Comparison of ENCODE assay signal across 24 cellular contexts in the genomic region with DNA sequence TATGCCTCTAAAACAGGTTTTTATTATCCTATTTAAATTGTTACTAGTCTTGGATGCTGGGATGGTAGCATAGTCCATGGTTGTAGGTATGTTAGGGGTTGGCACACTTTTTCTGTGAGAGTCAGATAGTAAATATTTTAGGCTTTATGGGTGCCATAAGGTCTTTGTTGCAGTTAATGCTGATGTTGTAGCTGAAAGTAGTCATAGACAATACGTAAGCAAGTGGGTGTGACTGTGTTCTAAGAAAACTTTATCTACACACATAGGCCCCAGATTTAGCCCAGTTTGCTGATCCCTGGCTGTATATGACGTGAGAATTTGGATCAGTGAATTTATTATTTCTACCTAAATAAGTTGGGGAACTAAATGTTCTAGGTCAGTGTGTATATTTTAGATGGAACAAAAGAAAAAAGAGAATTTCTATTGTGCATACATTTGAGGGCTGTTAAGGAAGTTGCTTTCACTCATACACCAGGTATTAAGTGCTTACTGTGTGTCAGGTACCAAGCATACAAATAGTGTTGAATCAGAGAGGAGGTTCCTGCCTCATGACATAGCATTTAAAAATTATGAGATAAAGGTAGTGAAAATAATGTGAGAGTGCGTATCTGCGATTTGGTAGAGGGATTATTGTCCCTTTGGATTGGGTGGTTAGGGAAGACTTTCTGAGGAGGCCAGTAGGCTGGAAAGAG. TPM values are rescaled to one million over a fixed set of nuclear protein-coding genes. Genes with fewer than 3 reads are reported as not detected.
A peak's percentile ranks its signal among the peaks of the same experiment; 100 is the strongest.
DNase-seq lines count a peak whose midpoint lies in the region; ATAC-seq and TF ChIP-seq lines count a peak whose summit lies in the region.
"Had no signal": no experiment of that assay in that cellular context is flagged by ENCODE, and none has a peak within 500 bp of the region (broad histone marks: within the 10 kb centered on the region; RNA-seq: fewer than 3 reads in every experiment).

No MANE protein-coding gene starts in this region.

- CTCF ChIA-PET in MCF 10A (lab: Yijun Ruan, JAX) = no interaction called here

- H3K4me3 ChIP-seq in breast epithelium = no peak overlapping the region
- H3K4me3 ChIP-seq in fibroblast of villous mesenchyme (ENCODE audit: low read depth, low read length) = no peak overlapping the region
- H3K4me3 ChIP-seq in stomach = no peak overlapping the region
- H3K4me3 ChIP-seq: body of pancreas, sigmoid colon had no signal

- peak overlapping the region; percentile 55 for H3K27ac Mint-ChIP-seq in MCF 10A (ENCODE audit: low read depth, unreplicated experiment)
- H3K27ac Mint-ChIP-seq: activated CD4-positive, alpha-beta memory T cell treated with anti-CD3 and anti-CD28 coated beads, Interleukin-2, amount 10 ng/mL, durations not matched to agents 7 days and 5 days; natural killer cell treated with Interleukin-12 subunit alpha and Interleukin-12 subunit beta and Interleukin-15 and Interleukin-18, amount 100 ng/mL, for 72 hours had no signal

- H3K27me3 Mint-ChIP-seq in MCF 10A (ENCODE audit: insufficient read depth, unreplicated experiment) = no peaks in the 10 kb centered on the region
- H3K27me3 Mint-ChIP-seq: activated CD4-positive, alpha-beta memory T cell treated with anti-CD3 and anti-CD28 coated beads, Interleukin-2, amount 10 ng/mL, durations not matched to agents 7 days and 5 days; natural killer cell treated with Interleukin-12 subunit alpha and Interleukin-12 subunit beta and Interleukin-15 and Interleukin-18, amount 100 ng/mL, for 72 hours had no signal

- H3K4me1 ChIP-seq in breast epithelium = peaks cover 0 to 4% of the 10 kb centered on the region in 2 donors
- H3K4me1 ChIP-seq in stomach = peaks cover 45 to 96% (median 74%) of the 10 kb centered on the region in 4 donors

- peaks cover 37% of the 10 kb centered on the region for H3K4me1 Mint-ChIP-seq in MCF 10A (ENCODE audit: insufficient read depth, unreplicated experiment)

- no peak for TF ChIP-seq CTCF in MCF 10A (IDR thresholded peaks at IDR 0.05; ENCODE audit: unreplicated experiment)
- no peak for TF ChIP-seq CTCF in breast epithelium (IDR thresholded peaks at IDR 0.05)
- no peak for TF ChIP-seq CTCF in fibroblast of villous mesenchyme (IDR thresholded peaks at IDR 0.05; ENCODE audit: insufficient read depth, low read depth, low read length)
- TF ChIP-seq CTCF in stomach (IDR thresholded peaks at IDR 0.05) = no peak

- no peaks in the 10 kb centered on the region for H3K9me3 Mint-ChIP-seq in MCF 10A (ENCODE audit: unreplicated experiment)
- H3K9me3 Mint-ChIP-seq: activated CD4-positive, alpha-beta memory T cell treated with anti-CD3 and anti-CD28 coated beads, Interleukin-2, amount 10 ng/mL, durations not matched to agents 7 days and 5 days; CD14-positive monocyte; natural killer cell treated with Interleukin-12 subunit alpha and Interleukin-12 subunit beta and Interleukin-15 and Interleukin-18, amount 100 ng/mL, for 72 hours had no signal

- H3K27ac ChIP-seq in breast epithelium (no peak overlapping the region), stomach (peak overlapping the region in 3 of 5 donors; percentile 3 to 40 (median 36))
- H3K27ac ChIP-seq: body of pancreas, sigmoid colon had no signal

- WGBS in stomach, 5 donors = 61 to 81% (median 77%) methylated on average over 4 of the region's 4 CpGs

- H3K9me3 ChIP-seq in breast epithelium (no peaks in the 10 kb centered on the region), stomach (no peaks in the 10 kb centered on the region)
- H3K9me3 ChIP-seq: body of pancreas, sigmoid colon had no signal

- H3K27me3 ChIP-seq in breast epithelium (no peaks in the 10 kb centered on the region), stomach (no peaks in the 10 kb centered on the region)
- H3K27me3 ChIP-seq: body of pancreas, sigmoid colon had no signal

- H3K36me3 ChIP-seq in breast epithelium (no peaks in the 10 kb centered on the region), stomach (no peaks in the 10 kb centered on the region)
- H3K36me3 ChIP-seq: sigmoid colon had no signal

- ATAC-seq in HG02798 (IDR thresholded peaks at IDR 0.05; ENCODE audit: poor library complexity, unreplicated experiment) = no peak
- ATAC-seq: body of pancreas; natural killer cell treated with Interleukin-12 subunit alpha and Interleukin-12 subunit beta and Interleukin-15 and Interleukin-18, amount 100 ng/mL, for 72 hours had no signal

- POLR2A ChIA-PET in MCF 10A (lab: Yijun Ruan, JAX) = interaction anchor here (0.7 to 1.5 kb wide), 3 partner anchors 9 to 199 kb away, joined by 3 to 5 read pairs (median 3); no protein-coding TSS in a partner anchor

- DNase-seq in MCF 10A (ENCODE audit: unreplicated experiment) (no peak), breast epithelium (ENCODE audit: low spot score in 2 of 2) (no peak), amniotic epithelial cell (ENCODE audit: low read depth) (peak; percentile 21), fibroblast of villous mesenchyme (ENCODE audit: low read depth) (peak; percentile 80), stomach (no peak), NCI-H2081 treated with DMSO at 0.1 percent for 48 hours (lab: John Stamatoyannopoulos, UW) (no peak), AG08396 (ENCODE audit: low spot score) (no peak)
- DNase-seq: ACHN; activated CD4-positive, alpha-beta memory T cell treated with anti-CD3 and anti-CD28 coated beads, Interleukin-2, amount 10 ng/mL, durations not matched to agents 7 days and 5 days; activated CD4-positive, CD25-positive, alpha-beta regulatory T cell; activated naive CD4-positive, alpha-beta T cell treated with anti-CD3 and anti-CD28 coated beads, Interleukin-2, amount 50 U/mL, for 16 hours; activated T-cell treated with anti-CD3 and anti-CD28 coated beads, Interleukin-2, amount 50 U/mL, for 1 hour; body of pancreas; foreskin melanocyte; kidney; mesenchymal stem cell; NCI-H1092 treated with DMSO at 0.1 percent for 48 hours; NCI-H2081; NCI-H446 treated with DMSO at 0.1 percent for 48 hours; NK-92 treated with Interleukin-12 subunit alpha and Interleukin-12 subunit beta, amount 100 ng/mL, for 24 hours; sigmoid colon had no signal

- no peak overlapping the region for H3K4me3 Mint-ChIP-seq in MCF 10A (ENCODE audit: unreplicated experiment)
- H3K4me3 Mint-ChIP-seq: activated CD4-positive, alpha-beta memory T cell treated with anti-CD3 and anti-CD28 coated beads, Interleukin-2, amount 10 ng/mL, durations not matched to agents 7 days and 5 days; CD14-positive monocyte; natural killer cell treated with Interleukin-12 subunit alpha and Interleukin-12 subunit beta and Interleukin-15 and Interleukin-18, amount 100 ng/mL, for 72 hours had no signal

- H3K36me3 Mint-ChIP-seq in MCF 10A (ENCODE audit: insufficient read depth, unreplicated experiment) = peaks cover 16% of the 10 kb centered on the region
- H3K36me3 Mint-ChIP-seq: natural killer cell treated with Interleukin-12 subunit alpha and Interleukin-12 subunit beta and Interleukin-15 and Interleukin-18, amount 100 ng/mL, for 72 hours had no signal

- intact Hi-C loops in MCF 10A (cut with micrococcal nuclease) (no loop called here), breast epithelium (cut with DNase I; ENCODE audit: low total_unique reads) (no loop called here), stomach (cut with DNase I; ENCODE audit: low total_unique reads) (no loop called here)

- TF ChIP-seq EP300 in stomach (IDR thresholded peaks at IDR 0.05) = no peak

- TF ChIP-seq POLR2A in breast epithelium (IDR thresholded peaks at IDR 0.05) = no peak
- no peak for TF ChIP-seq POLR2A in stomach (IDR thresholded peaks at IDR 0.05)

- no TSS peak for BruUV-seq in MCF 10A (replicated peaks; lab: Mats Ljungman, UMichigan)

RNA-seq across cellular contexts. Expression of a gene that starts 39.4 kb away (rescaled TPM):
- total RNA-seq in MCF 10A (2022) (74.2 and 86.1 TPM in 2 replicates), breast epithelium (100 to 1,000 TPM in 1 of 3 donors, 10 to 100 TPM in 2; 77.0 to 145 (median 78.4) TPM), fibroblast of villous mesenchyme (30.0 and 56.1 TPM in 2 replicates), stomach (100 to 1,000 TPM in 1 of 5 donors, 10 to 100 TPM in 4; 16.1 to 119 (median 38.1) TPM)
- 10 to 100 TPM; 17.8 to 37.0 (median 34.5) TPM for polyA plus RNA-seq in stomach

Comparison
In these comparisons a context has a peak if more than half of its experiments do, and no peak if none do; other contexts are left out.
1. DNase-seq: peak in amniotic epithelial cell (single experiment) and fibroblast of villous mesenchyme (single experiment); none in MCF 10A (single experiment), breast epithelium (0 of 2), stomach (single experiment), NCI-H2081 treated with DMSO at 0.1 percent for 48 hours (single experiment) and AG08396 (single experiment).
2. H3K27ac ChIP-seq: peak in stomach (3 of 5); none in breast epithelium (0 of 2).